Comparison of ENCODE assay signal across 8 cellular contexts in genomic region chr9:136107155-136107952, GRCh38. TPM values are rescaled to one million over a fixed set of nuclear protein-coding genes. Genes with fewer than 3 reads are reported as not detected.
DNase-seq lines count a peak whose midpoint lies in the region; ATAC-seq and TF ChIP-seq lines count a peak whose summit lies in the region.

No MANE protein-coding gene starts in this region.

- 0 out of 7 replicates have a peak overlapping the region, but pooled peaks of 1 of the 3 experiments have one; percentile 27 for H3K27ac Mint-ChIP-seq in H9
- H3K27ac Mint-ChIP-seq in memory B cell = peak overlapping the region; percentile 17

- H3K9me3 ChIP-seq in H9 (ENCODE audit: control insufficient read depth, low read depth, low read length) (no peaks in the 10 kb centered on the region), SJCRH30 (replicated peaks) (no peaks in the 10 kb centered on the region)

- H3K27me3 Mint-ChIP-seq in H9 (ENCODE audit: low read depth) = no peaks in the 10 kb centered on the region; the same call in 1 of the 2 replicates
- H3K27me3 Mint-ChIP-seq in memory B cell = peaks cover 8% of the 10 kb centered on the region

- H4K20me1 ChIP-seq in H9 (ENCODE audit: control insufficient read depth, insufficient read depth, insufficient read length) = no peaks in the 10 kb centered on the region

- no peak overlapping the region for H2BK5ac ChIP-seq in H9 (ENCODE audit: insufficient read length, low read length)

- H3K4me3 ChIP-seq in SJCRH30 = no peak overlapping the region

- no peak overlapping the region for H3K4ac ChIP-seq in H9 (ENCODE audit: low read depth, low read length)

- H3K4me1 ChIP-seq in H9 (ENCODE audit: insufficient read depth, low read length) = peaks cover 4% of the 10 kb centered on the region; the same call in 1 of the 2 replicates
- H3K4me1 ChIP-seq in SJCRH30 = peaks cover 61% of the 10 kb centered on the region

- H2BK15ac ChIP-seq in H9 (ENCODE audit: low read depth, low read length) = no peak overlapping the region

- WGBS in H9 (ENCODE audit: extremely low coverage, insufficient read length, low lambda C conversion rate) = no CpG with 5 or more reads among the region's 29 CpGs

- peaks cover 52 to 65% of the 10 kb centered on the region in 2 experiments for H3K4me1 Mint-ChIP-seq in H9
- H3K4me1 Mint-ChIP-seq in memory B cell = peaks cover 23% of the 10 kb centered on the region

- ATAC-seq in memory B cell (ENCODE audit: low read depth) (no peak), GM19324 (IDR thresholded peaks at IDR 0.05; ENCODE audit: low FRiP score, unreplicated experiment) (no peak)

- TF ChIP-seq CTCF in H9 (conservative IDR thresholded peaks at IDR 0.05) = no peak

- H3K9me3 Mint-ChIP-seq in H9 (no peaks in the 10 kb centered on the region), memory B cell (no peaks in the 10 kb centered on the region)

- no peaks in the 10 kb centered on the region for H3K79me1 ChIP-seq in H9 (ENCODE audit: insufficient read depth, low read depth, low read length, poor library complexity, severe bottlenecking)

- no peak overlapping the region for H4K5ac ChIP-seq in H9 (ENCODE audit: insufficient read length, low read depth, low read length)

- H4K8ac ChIP-seq in H9 (replicated peaks; ENCODE audit: insufficient read length, low read depth, low read length) = no peak overlapping the region

- no peak overlapping the region for H3K27ac ChIP-seq in H9 (ENCODE audit: insufficient read length, low read depth, low read length)
- no peak overlapping the region for H3K27ac ChIP-seq in SJCRH30

- no peak overlapping the region for H2AFZ ChIP-seq in H9 (ENCODE audit: low read length)

- no peak overlapping the region for H2BK12ac ChIP-seq in H9 (ENCODE audit: insufficient read length, low read depth, low read length)

- no peak overlapping the region for H3K18ac ChIP-seq in H9 (ENCODE audit: insufficient read length, low read depth, low read length)

- H3K27me3 ChIP-seq in H9 (ENCODE audit: insufficient read depth, low read length) (no peaks in the 10 kb centered on the region), SJCRH30 (peaks cover 9% of the 10 kb centered on the region; the same call in 1 of the 2 replicates)

- DNase-seq in DMS153 (lab: John Stamatoyannopoulos, UW) (peak; percentile 90), H9 (peak; percentile 66), memory B cell (ENCODE audit: low spot score in 2 of 2) (no peak), AG08396 (ENCODE audit: low spot score) (no peak), H4 (ENCODE audit: low spot score) (no peak), SJCRH30 (no peak)
- DNase-seq in activated CD4-positive, alpha-beta T cell treated with anti-CD3 and anti-CD28 coated beads, Interleukin-2, amount 50 U/mL, for 48 hours = peak; percentile 44 to 52

- H3K36me3 Mint-ChIP-seq in H9 (ENCODE audit: insufficient read depth in 1 of 3, low read depth in 3 of 3) (no peaks in the 10 kb centered on the region; a peak in 2 of 7 replicates), memory B cell (no peaks in the 10 kb centered on the region)

- H2BK20ac ChIP-seq in H9 (ENCODE audit: low read depth, low read length, poor library complexity, severe bottlenecking) = no peak overlapping the region

- H4K91ac ChIP-seq in H9 (ENCODE audit: insufficient read length, low read depth, low read length) = no peak overlapping the region

- no peak overlapping the region; the same call in 1 of the 2 replicates for H3K14ac ChIP-seq in H9 (ENCODE audit: insufficient read depth, low read length)

- no peak overlapping the region for H2AK5ac ChIP-seq in H9 (ENCODE audit: insufficient read length, low read length)

- H3K4me3 Mint-ChIP-seq in H9 (no peak overlapping the region), memory B cell (peak overlapping the region; percentile 67)

- no peak overlapping the region for H3K9ac ChIP-seq in H9 (ENCODE audit: extremely low read depth, insufficient read length, low read length)

- no peak overlapping the region for H3K23ac ChIP-seq in H9 (ENCODE audit: insufficient read length, low read depth, low read length)

- H3T11ph ChIP-seq in H9 (ENCODE audit: low read length) = no peak overlapping the region

- no peak overlapping the region for H3K56ac ChIP-seq in H9 (ENCODE audit: insufficient read length, low read depth, low read length)

- no peaks in the 10 kb centered on the region for H3K36me3 ChIP-seq in SJCRH30

- no peaks in the 10 kb centered on the region for H3K23me2 ChIP-seq in H9 (ENCODE audit: insufficient read length, low read depth, low read length, poor library complexity, severe bottlenecking)

- H3K4me2 ChIP-seq in H9 (ENCODE audit: insufficient read depth, insufficient read length, low read length) = no peak overlapping the region

- H3K79me2 ChIP-seq in H9 (ENCODE audit: insufficient read depth, low read length) = no peaks in the 10 kb centered on the region

- H2BK120ac ChIP-seq in H9 (ENCODE audit: low read depth, low read length, poor library complexity, severe bottlenecking) = no peak overlapping the region

RNA-seq across cellular contexts. Expression of gene TMEM250, which starts 11.3 kb away (rescaled TPM):
- total RNA-seq in H9 (2021) = 48.1 and 48.3 TPM in 2 replicates
- total RNA-seq in H4 (2014; rRNA removed; shearing (Covaris generic)) = 12.5 and 20.3 TPM in 2 replicates
- total RNA-seq in SJCRH30 (2014; rRNA removed; shearing (Covaris generic)) = 31.8 and 34.0 TPM in 2 replicates

RNA-seq across cellular contexts. Expression of gene NACC2, which starts 12.3 kb away (rescaled TPM):
- 11.5 TPM in 2 replicates for total RNA-seq in H9 (2021)
- 5.6 and 6.0 TPM in 2 replicates for total RNA-seq in H4 (2014; rRNA removed; shearing (Covaris generic))
- total RNA-seq in SJCRH30 (2014; rRNA removed; shearing (Covaris generic)) = 3.6 and 4.4 TPM in 2 replicates

Comparison
In these comparisons a context has a peak if more than half of its experiments do, and no peak if none do; other contexts are left out.
1. DNase-seq: peak in DMS153 (single experiment), H9 (single experiment) and activated CD4-positive, alpha-beta T cell treated with anti-CD3 and anti-CD28 coated beads, Interleukin-2, amount 50 U/mL, for 48 hours (2 of 2); none in memory B cell (0 of 2), AG08396 (single experiment), H4 (single experiment) and SJCRH30 (0 of 2).